In genomic region chr2:111633139-111633538, GRCh38 we compare ENCODE assay signal across 18 cellular contexts.
DNase-seq lines count a peak whose midpoint lies in the region; ATAC-seq and TF ChIP-seq lines count a peak whose summit lies in the region.
"Had no signal": no experiment of that assay in that cellular context is flagged by ENCODE, and none has a peak within 500 bp of the region (broad histone marks: within the 10 kb centered on the region; RNA-seq: fewer than 3 reads in every experiment).

No MANE protein-coding gene starts in this region.

- ATAC-seq in activated T-cell treated with anti-CD3 and anti-CD28 coated beads, Interleukin-2, amount 50 U/mL, for 72 hours (replicated peaks in 1 of 2) = peak in 1 of 2 donors; percentile 23
- ATAC-seq in T-helper 17 cell = no peak
- ATAC-seq in stimulated activated naive B cell treated with anti-CD40 and anti-IgM and Interleukin-4, amounts not matched to agents 10 μg/mL and 1 μg/mL and 100 μg/mL, for 72 hours (replicated peaks) = no peak

- peaks cover 48% of the 10 kb centered on the region for H3K27me3 Mint-ChIP-seq in activated T-cell treated with anti-CD3 and anti-CD28 coated beads, Interleukin-2, amount 50 U/mL, for 72 hours (ENCODE audit: low read depth)
- H3K27me3 Mint-ChIP-seq in T-helper 17 cell (peaks cover 9% of the 10 kb centered on the region), type B pancreatic cell (peaks cover 2% of the 10 kb centered on the region)
- H3K27me3 Mint-ChIP-seq in dendritic cell treated with granulocyte-macrophage colony-stimulating factor and Interleukin-4, amounts not matched to agents 40 ng/mL and 50 ng/mL, for 4 days = no peaks in the 10 kb centered on the region
- peaks cover 9 to 17% of the 10 kb centered on the region in 2 donors for H3K27me3 Mint-ChIP-seq in stimulated activated naive B cell treated with anti-CD40 and anti-IgM and Interleukin-4, amounts not matched to agents 10 μg/mL and 1 μg/mL and 100 μg/mL, for 72 hours

- no peak overlapping the region for H3K27ac Mint-ChIP-seq in activated T-cell treated with anti-CD3 and anti-CD28 coated beads, Interleukin-2, amount 50 U/mL, for 72 hours
- peak overlapping the region; percentile 4 for H3K27ac Mint-ChIP-seq in T-helper 17 cell
- peak overlapping the region; percentile 37 for H3K27ac Mint-ChIP-seq in dendritic cell treated with granulocyte-macrophage colony-stimulating factor and Interleukin-4, amounts not matched to agents 40 ng/mL and 50 ng/mL, for 4 days
- peak overlapping the region; percentile 43 for H3K27ac Mint-ChIP-seq in type B pancreatic cell
- no peak overlapping the region for H3K27ac Mint-ChIP-seq in stimulated activated naive B cell treated with anti-CD40 and anti-IgM and Interleukin-4, amounts not matched to agents 10 μg/mL and 1 μg/mL and 100 μg/mL, for 72 hours

- H3K4me1 Mint-ChIP-seq in activated T-cell treated with anti-CD3 and anti-CD28 coated beads, Interleukin-2, amount 50 U/mL, for 72 hours (ENCODE audit: low read depth) = peaks cover 27% of the 10 kb centered on the region
- H3K4me1 Mint-ChIP-seq in T-helper 17 cell = peaks cover 2% of the 10 kb centered on the region
- H3K4me1 Mint-ChIP-seq in dendritic cell treated with granulocyte-macrophage colony-stimulating factor and Interleukin-4, amounts not matched to agents 40 ng/mL and 50 ng/mL, for 4 days (ENCODE audit: low read depth) = peaks cover 38% of the 10 kb centered on the region
- H3K4me1 Mint-ChIP-seq in type B pancreatic cell (ENCODE audit: unreplicated experiment) = peaks cover 10% of the 10 kb centered on the region
- H3K4me1 Mint-ChIP-seq in stimulated activated naive B cell treated with anti-CD40 and anti-IgM and Interleukin-4, amounts not matched to agents 10 μg/mL and 1 μg/mL and 100 μg/mL, for 72 hours = peaks cover 8 to 15% of the 10 kb centered on the region in 2 donors

- no peaks in the 10 kb centered on the region for H3K9me3 ChIP-seq in T-helper 17 cell (ENCODE audit: control insufficient read depth, low read length, poor library complexity, severe bottlenecking)
- H3K9me3 ChIP-seq: ascending aorta had no signal

- H3K4me3 Mint-ChIP-seq in activated T-cell treated with anti-CD3 and anti-CD28 coated beads, Interleukin-2, amount 50 U/mL, for 72 hours = peak overlapping the region; percentile 50 to 61
- H3K4me3 Mint-ChIP-seq in T-helper 17 cell (peak overlapping the region; percentile 19), type B pancreatic cell (no peak overlapping the region)
- no peak overlapping the region for H3K4me3 Mint-ChIP-seq in dendritic cell treated with granulocyte-macrophage colony-stimulating factor and Interleukin-4, amounts not matched to agents 40 ng/mL and 50 ng/mL, for 4 days
- no peak overlapping the region for H3K4me3 Mint-ChIP-seq in stimulated activated naive B cell treated with anti-CD40 and anti-IgM and Interleukin-4, amounts not matched to agents 10 μg/mL and 1 μg/mL and 100 μg/mL, for 72 hours

- no peak for TF ChIP-seq CTCF in type B pancreatic cell (conservative IDR thresholded peaks at IDR 0.05)

- intact Hi-C loops in dendritic cell treated with granulocyte-macrophage colony-stimulating factor and Interleukin-4, amounts not matched to agents 40 ng/mL and 50 ng/mL, for 4 days (cut with micrococcal nuclease) = no loop called here
- intact Hi-C loops in cardiac septum (cut with DNase I) = no loop called here

- peaks cover 11 to 23% of the 10 kb centered on the region in 2 donors for H3K9me3 Mint-ChIP-seq in activated T-cell treated with anti-CD3 and anti-CD28 coated beads, Interleukin-2, amount 50 U/mL, for 72 hours
- peaks cover 31% of the 10 kb centered on the region for H3K9me3 Mint-ChIP-seq in dendritic cell treated with granulocyte-macrophage colony-stimulating factor and Interleukin-4, amounts not matched to agents 40 ng/mL and 50 ng/mL, for 4 days
- H3K9me3 Mint-ChIP-seq in type B pancreatic cell = peaks cover 18% of the 10 kb centered on the region
- peaks cover 16 to 19% of the 10 kb centered on the region in 2 donors for H3K9me3 Mint-ChIP-seq in stimulated activated naive B cell treated with anti-CD40 and anti-IgM and Interleukin-4, amounts not matched to agents 10 μg/mL and 1 μg/mL and 100 μg/mL, for 72 hours

- DNase-seq in activated T-cell treated with anti-CD3 and anti-CD28 coated beads, Interleukin-2, amount 50 U/mL, for 72 hours = no peak
- no peak for DNase-seq in activated T-cell treated with anti-CD3 and anti-CD28 coated beads, Interleukin-2, amount 50 U/mL, for 48 hours
- DNase-seq in T-helper 17 cell = no peak
- no peak for DNase-seq in type B pancreatic cell (ENCODE audit: extremely low spot score, unreplicated experiment)
- DNase-seq in stimulated activated naive B cell treated with anti-CD40 and anti-IgM and Interleukin-4, amounts not matched to agents 10 μg/mL and 1 μg/mL and 100 μg/mL, for 72 hours = no peak
- no peak for DNase-seq in inferior parietal cortex (ENCODE audit: extremely low spot score)
- DNase-seq in cardiac septum (ENCODE audit: low spot score) = no peak
- DNase-seq: cerebellar nuclear complex; effector CD8-positive, alpha-beta T cell; esophagus squamous epithelium; NCI-H1417; NCI-H2171; NCI-H526; OCI-M1; Right ventricle myocardium superior; SW 1271 had no signal

- peaks cover 11 to 44% of the 10 kb centered on the region in 2 donors for H3K36me3 Mint-ChIP-seq in activated T-cell treated with anti-CD3 and anti-CD28 coated beads, Interleukin-2, amount 50 U/mL, for 72 hours (ENCODE audit: insufficient read depth in 2 of 2)
- H3K36me3 Mint-ChIP-seq in T-helper 17 cell (ENCODE audit: low read depth) = peaks cover 2% of the 10 kb centered on the region
- H3K36me3 Mint-ChIP-seq in dendritic cell treated with granulocyte-macrophage colony-stimulating factor and Interleukin-4, amounts not matched to agents 40 ng/mL and 50 ng/mL, for 4 days (ENCODE audit: low read depth) = peaks cover 22% of the 10 kb centered on the region
- no peaks in the 10 kb centered on the region for H3K36me3 Mint-ChIP-seq in type B pancreatic cell
- H3K36me3 Mint-ChIP-seq in stimulated activated naive B cell treated with anti-CD40 and anti-IgM and Interleukin-4, amounts not matched to agents 10 μg/mL and 1 μg/mL and 100 μg/mL, for 72 hours = peaks cover 7 to 15% of the 10 kb centered on the region in 2 donors

Comparison
In these comparisons a context has a peak if more than half of its experiments do, and no peak if none do; other contexts are left out.
1. H3K27ac Mint-ChIP-seq: peak in T-helper 17 cell (single experiment), dendritic cell treated with granulocyte-macrophage colony-stimulating factor and Interleukin-4, amounts not matched to agents 40 ng/mL and 50 ng/mL, for 4 days (single experiment) and type B pancreatic cell (single experiment); none in activated T-cell treated with anti-CD3 and anti-CD28 coated beads, Interleukin-2, amount 50 U/mL, for 72 hours (single experiment) and stimulated activated naive B cell treated with anti-CD40 and anti-IgM and Interleukin-4, amounts not matched to agents 10 μg/mL and 1 μg/mL and 100 μg/mL, for 72 hours (single experiment).
2. H3K4me3 Mint-ChIP-seq: peak in activated T-cell treated with anti-CD3 and anti-CD28 coated beads, Interleukin-2, amount 50 U/mL, for 72 hours (2 of 2) and T-helper 17 cell (single experiment); none in dendritic cell treated with granulocyte-macrophage colony-stimulating factor and Interleukin-4, amounts not matched to agents 40 ng/mL and 50 ng/mL, for 4 days (single experiment), type B pancreatic cell (single experiment) and stimulated activated naive B cell treated with anti-CD40 and anti-IgM and Interleukin-4, amounts not matched to agents 10 μg/mL and 1 μg/mL and 100 μg/mL, for 72 hours (0 of 2).